8 cellular contexts compared by ENCODE assay signal in genomic region chr1:43452789-43453441, GRCh38. TPM values are rescaled to one million over a fixed set of nuclear protein-coding genes. Genes with fewer than 3 reads are reported as not detected.
DNase-seq lines count a peak whose midpoint lies in the region; ATAC-seq and TF ChIP-seq lines count a peak whose summit lies in the region.

No MANE protein-coding gene starts in this region.

- peak overlapping the region; percentile 38 to 51 for H4K8ac ChIP-seq in IMR-90 (ENCODE audit: low read depth in 2 of 2, low read length in 2 of 2)

- H3K27ac Mint-ChIP-seq in activated T-helper 17 cell treated with anti-CD3 and anti-CD28 coated beads, Interleukin-2, amount 50 U/mL, for 72 hours: peak overlapping the region; percentile 81

- H3K4me1 Mint-ChIP-seq in activated T-helper 17 cell treated with anti-CD3 and anti-CD28 coated beads, Interleukin-2, amount 50 U/mL, for 72 hours: peaks cover 22% of the 10 kb centered on the region

- peak overlapping the region; percentile 39 for H3K14ac ChIP-seq in IMR-90 (replicated peaks; ENCODE audit: low read depth, low read length)

- H2BK15ac ChIP-seq in IMR-90 (ENCODE audit: low read depth, low read length): peak overlapping the region; percentile 7; the same call in 1 of the 3 replicates

- 33% methylated on average over 1 of the region's 10 CpGs; no CpG with 5 or more reads in 1 of the 2 experiments for WGBS in IMR-90 (ENCODE audit: extremely low coverage in 2 of 2, insufficient read length in 1 of 2), 2 experiments

- H3K9ac ChIP-seq in IMR-90 (ENCODE audit: low read depth, low read length): peak overlapping the region; percentile 76

- intact Hi-C loops in IMR-90 (cut with micrococcal nuclease): loop anchor here (5.0 kb wide), 1 partner anchor 74 kb away; no protein-coding TSS in a partner anchor
- intact Hi-C loops in Right ventricle myocardium superior (cut with DNase I): no loop called here

- H3K36me3 ChIP-seq in IMR-90 (ENCODE audit: control insufficient read depth, insufficient read depth, low read length): peaks cover 44% of the 10 kb centered on the region

- peak overlapping the region; percentile 61 for H3K4me2 ChIP-seq in IMR-90 (ENCODE audit: low read depth, low read length)

- H3K27me3 ChIP-seq in IMR-90 (ENCODE audit: control insufficient read depth, insufficient read depth, low read length): no peaks in the 10 kb centered on the region

- H3K23ac ChIP-seq in IMR-90 (ENCODE audit: low read depth, low read length): peak overlapping the region; percentile 86

- no TSS peak for BruUV-seq in IMR-90 (replicated peaks; lab: Mats Ljungman, UMichigan)

- H3K9me1 ChIP-seq in IMR-90 (ENCODE audit: insufficient read depth, low read length): peaks cover 14% of the 10 kb centered on the region

- TF ChIP-seq CTCF in IMR-90 (conservative IDR thresholded peaks at IDR 0.05; ENCODE audit: low read depth, low read length): no peak

- TF ChIP-seq RAD21 in IMR-90 (IDR thresholded peaks at IDR 0.05; ENCODE audit: low read length): no peak

- peak overlapping the region; percentile 81 for H2AK5ac ChIP-seq in IMR-90 (ENCODE audit: low read depth, low read length)

- peak overlapping the region; percentile 53; the same call in 1 of the 2 replicates for H3K56ac ChIP-seq in IMR-90 (ENCODE audit: extremely low read depth, insufficient read depth, low read length)

- H3K9me3 ChIP-seq in IMR-90 (ENCODE audit: control insufficient read depth, insufficient read depth, low read length): no peaks in the 10 kb centered on the region

- H3K27ac ChIP-seq in IMR-90 (ENCODE audit: insufficient read depth, low read length): peak overlapping the region; percentile 86

- peak overlapping the region; percentile 71 for H3K4me3 Mint-ChIP-seq in activated T-helper 17 cell treated with anti-CD3 and anti-CD28 coated beads, Interleukin-2, amount 50 U/mL, for 72 hours

- peak overlapping the region; percentile 62 for H2BK120ac ChIP-seq in IMR-90 (ENCODE audit: low read depth, low read length)

- H2BK5ac ChIP-seq in IMR-90 (ENCODE audit: low read depth, low read length, poor library complexity, severe bottlenecking): peak overlapping the region; percentile 88

- peaks cover 7% of the 10 kb centered on the region for H3K4me1 ChIP-seq in IMR-90 (ENCODE audit: control insufficient read depth, insufficient read depth, low read length)

- H3K4me3 ChIP-seq in IMR-90 (ENCODE audit: insufficient read depth, low read depth, low read length): peak overlapping the region; percentile 57

- no peaks in the 10 kb centered on the region for H3K9me3 Mint-ChIP-seq in activated T-helper 17 cell treated with anti-CD3 and anti-CD28 coated beads, Interleukin-2, amount 50 U/mL, for 72 hours

- H3K4ac ChIP-seq in IMR-90 (ENCODE audit: low read depth, low read length): peak overlapping the region; percentile 88

- CTCF ChIA-PET in IMR-90 (lab: Yijun Ruan, JAX): no interaction called here

- in situ Hi-C loops in IMR-90 (cut with MboI; ENCODE audit: low sequenced_read_pairs): no loop called here
- in situ Hi-C loops in ACHN (cut with HindIII; ENCODE audit: low pct_ligation_motif_present, low pct_unique_long_range_greater_than_20kb, low sequenced_read_pairs): no loop called here

- H3K79me1 ChIP-seq in IMR-90 (ENCODE audit: low read depth in 1 of 2, low read length in 2 of 2): peaks cover 10 to 53% of the 10 kb centered on the region in 2 experiments; a peak in 2 of 4 replicates

- peak overlapping the region; percentile 81 for H4K91ac ChIP-seq in IMR-90 (ENCODE audit: insufficient read depth, low read depth, low read length)

- peak overlapping the region; percentile 88 for H2AFZ ChIP-seq in IMR-90 (replicated peaks; ENCODE audit: low read length, poor library complexity)

- no peak overlapping the region for H3K18ac ChIP-seq in IMR-90 (ENCODE audit: low read depth, low read length)

- H4K5ac ChIP-seq in IMR-90 (ENCODE audit: low read depth, low read length): peak overlapping the region; percentile 32

- peaks cover 8% of the 10 kb centered on the region; the same call in 1 of the 2 replicates for H4K20me1 ChIP-seq in IMR-90 (ENCODE audit: insufficient read depth, low read length)

- peaks cover 40% of the 10 kb centered on the region for H3K36me3 Mint-ChIP-seq in activated T-helper 17 cell treated with anti-CD3 and anti-CD28 coated beads, Interleukin-2, amount 50 U/mL, for 72 hours (ENCODE audit: low read depth)

- no peak for TF ChIP-seq POLR2A in IMR-90 (IDR thresholded peaks at IDR 0.05; ENCODE audit: low read depth, low read length)

- dilution Hi-C loops in IMR-90 (cut with HindIII; ENCODE audit: low sequenced_read_pairs, unreplicated experiment): no loop called here

- H2BK20ac ChIP-seq in IMR-90 (ENCODE audit: low read depth, low read length): peak overlapping the region; percentile 43; the same call in 1 of the 2 replicates

- H2AK9ac ChIP-seq in IMR-90 (replicated peaks; ENCODE audit: low read depth, low read length, poor library complexity): peak overlapping the region; percentile 96

- peaks cover under 1% of the 10 kb centered on the region for H3K27me3 Mint-ChIP-seq in activated T-helper 17 cell treated with anti-CD3 and anti-CD28 coated beads, Interleukin-2, amount 50 U/mL, for 72 hours

- ATAC-seq in IMR-90 (ENCODE audit: low read depth) (peak; percentile 12), Right ventricle myocardium superior (ENCODE audit: poor library complexity) (peak; percentile 5), GM21786 (IDR thresholded peaks at IDR 0.05; ENCODE audit: unreplicated experiment) (no peak), GM18861 (IDR thresholded peaks at IDR 0.05; ENCODE audit: unreplicated experiment) (no peak)
- peak; percentile 3 for ATAC-seq in activated T-helper 17 cell treated with anti-CD3 and anti-CD28 coated beads, Interleukin-2, amount 50 U/mL, for 72 hours (replicated peaks)

- POLR2A ChIA-PET in IMR-90 (lab: Charles Lee; ENCODE audit: unreplicated experiment): interaction anchor here (1.0 kb wide), 1 partner anchor 17 kb away, joined by 3 read pairs; no protein-coding TSS in a partner anchor

- DNase-seq in COR-L47 (lab: John Stamatoyannopoulos, UW) (peak; percentile 57), IMR-90 (peak; percentile 68), Right ventricle myocardium superior (no peak), pons (ENCODE audit: low spot score) (peak; percentile 43), ACHN (no peak)

TF ChIP-seq in IMR-90, 13 proteins besides CTCF, POLR2A, EP300 and RAD21:
- TF ChIP-seq FOS (IDR thresholded peaks at IDR 0.05; ENCODE audit: low read depth, low read length) (no peak), CHD1 (IDR thresholded peaks at IDR 0.05; ENCODE audit: low read depth, low read length) (no peak), SMC3 (IDR thresholded peaks at IDR 0.05; ENCODE audit: low read depth, low read length) (no peak), MAFK (IDR thresholded peaks at IDR 0.05; ENCODE audit: low read depth, low read length) (no peak), ELK1 (IDR thresholded peaks at IDR 0.05; ENCODE audit: borderline replicate concordance, low read depth, low read length) (no peak), NFE2L2 (IDR thresholded peaks at IDR 0.05; ENCODE audit: low read depth, low read length) (no peak), RCOR1 (IDR thresholded peaks at IDR 0.05; ENCODE audit: insufficient replicate concordance, low read length) (no peak), MXI1 (IDR thresholded peaks at IDR 0.05; ENCODE audit: borderline replicate concordance, low read depth, low read length) (no peak), BHLHE40 (IDR thresholded peaks at IDR 0.05; ENCODE audit: low read depth, low read length) (no peak)

RNA-seq across cellular contexts. Expression of gene HYI, which starts 0.8 kb away (rescaled TPM):
- total RNA-seq in IMR-90 (2012; rRNA removed): 21.5 and 25.0 TPM in 2 replicates
- polyA plus RNA-seq in IMR-90 (2012; rRNA removed): 53.7 and 66.7 TPM in 2 replicates
- 46.3 and 63.2 TPM in 2 replicates for polyA plus RNA-seq in IMR-90 (2012; cell fraction: cytosol; rRNA removed)
- polyA plus RNA-seq in IMR-90 (2012; cell fraction: nucleus; rRNA removed; ENCODE audit: low replicate concordance): 204 and 236 TPM in 2 replicates
- 10 to 100 TPM in 1 of 2 donors, 1 to 10 TPM in 1; 5.7 to 25.8 TPM for total RNA-seq in activated T-helper 17 cell treated with anti-CD3 and anti-CD28 coated beads, Interleukin-2, amount 50 U/mL, for 72 hours
- 20.1 TPM for total RNA-seq in Right ventricle myocardium superior

Comparison
In these comparisons a context has a peak if more than half of its experiments do, and no peak if none do; other contexts are left out.
1. DNase-seq: peak in COR-L47 (single experiment), IMR-90 (single experiment) and pons (single experiment); none in Right ventricle myocardium superior (single experiment) and ACHN (single experiment).
2. ATAC-seq: peak in IMR-90 (single experiment), activated T-helper 17 cell treated with anti-CD3 and anti-CD28 coated beads, Interleukin-2, amount 50 U/mL, for 72 hours (single experiment) and Right ventricle myocardium superior (single experiment); none in GM21786 (single experiment) and GM18861 (single experiment).